ENCODE assay signal across 1 cellular context in the genomic region with DNA sequence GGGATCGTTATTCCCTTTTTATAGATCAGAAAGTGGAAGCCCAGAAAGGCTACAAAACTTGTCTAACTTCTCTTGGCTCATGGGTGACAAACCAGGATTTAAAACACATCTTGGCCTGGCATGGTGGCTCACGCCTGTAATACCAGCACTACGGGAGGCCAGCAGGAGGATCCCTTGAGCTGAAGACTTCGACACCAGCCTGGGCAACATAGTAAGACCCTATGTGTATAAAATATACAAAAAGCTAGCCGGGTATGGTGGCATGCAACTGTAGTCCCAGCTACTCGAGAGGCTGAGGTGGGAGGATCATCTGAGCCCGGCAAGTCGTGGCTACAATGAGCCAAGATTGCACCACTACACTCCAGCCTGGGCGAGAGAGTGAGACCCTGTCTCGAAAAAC.
TF ChIP-seq lines count a peak whose summit lies in the region.

No MANE protein-coding gene starts in this region.

TF ChIP-seq in SK-N-SH, 30 proteins besides CTCF, POLR2A, EP300 and RAD21 (continued from another document):
- TF ChIP-seq, protein P1, sequence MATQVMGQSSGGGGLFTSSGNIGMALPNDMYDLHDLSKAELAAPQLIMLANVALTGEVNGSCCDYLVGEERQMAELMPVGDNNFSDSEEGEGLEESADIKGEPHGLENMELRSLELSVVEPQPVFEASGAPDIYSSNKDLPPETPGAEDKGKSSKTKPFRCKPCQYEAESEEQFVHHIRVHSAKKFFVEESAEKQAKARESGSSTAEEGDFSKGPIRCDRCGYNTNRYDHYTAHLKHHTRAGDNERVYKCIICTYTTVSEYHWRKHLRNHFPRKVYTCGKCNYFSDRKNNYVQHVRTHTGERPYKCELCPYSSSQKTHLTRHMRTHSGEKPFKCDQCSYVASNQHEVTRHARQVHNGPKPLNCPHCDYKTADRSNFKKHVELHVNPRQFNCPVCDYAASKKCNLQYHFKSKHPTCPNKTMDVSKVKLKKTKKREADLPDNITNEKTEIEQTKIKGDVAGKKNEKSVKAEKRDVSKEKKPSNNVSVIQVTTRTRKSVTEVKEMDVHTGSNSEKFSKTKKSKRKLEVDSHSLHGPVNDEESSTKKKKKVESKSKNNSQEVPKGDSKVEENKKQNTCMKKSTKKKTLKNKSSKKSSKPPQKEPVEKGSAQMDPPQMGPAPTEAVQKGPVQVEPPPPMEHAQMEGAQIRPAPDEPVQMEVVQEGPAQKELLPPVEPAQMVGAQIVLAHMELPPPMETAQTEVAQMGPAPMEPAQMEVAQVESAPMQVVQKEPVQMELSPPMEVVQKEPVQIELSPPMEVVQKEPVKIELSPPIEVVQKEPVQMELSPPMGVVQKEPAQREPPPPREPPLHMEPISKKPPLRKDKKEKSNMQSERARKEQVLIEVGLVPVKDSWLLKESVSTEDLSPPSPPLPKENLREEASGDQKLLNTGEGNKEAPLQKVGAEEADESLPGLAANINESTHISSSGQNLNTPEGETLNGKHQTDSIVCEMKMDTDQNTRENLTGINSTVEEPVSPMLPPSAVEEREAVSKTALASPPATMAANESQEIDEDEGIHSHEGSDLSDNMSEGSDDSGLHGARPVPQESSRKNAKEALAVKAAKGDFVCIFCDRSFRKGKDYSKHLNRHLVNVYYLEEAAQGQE (IDR thresholded peaks at IDR 0.05; ENCODE audit: low read depth, low read length) = no peak
- TF ChIP-seq RXRA (IDR thresholded peaks at IDR 0.05; ENCODE audit: borderline replicate concordance, low read depth) (no peak), GABPA (IDR thresholded peaks at IDR 0.05; ENCODE audit: low read depth) (no peak), MXI1 (IDR thresholded peaks at IDR 0.05; ENCODE audit: low read depth, low read length) (no peak), NRF1 (IDR thresholded peaks at IDR 0.05; ENCODE audit: low read depth, low read length) (no peak), IRF3 (IDR thresholded peaks at IDR 0.05; ENCODE audit: low read depth, low read length) (no peak), TEAD4 (IDR thresholded peaks at IDR 0.05; ENCODE audit: borderline replicate concordance, insufficient read depth) (no peak), CHD2 (IDR thresholded peaks at IDR 0.05; ENCODE audit: low read length, partially characterized antibody) (no peak), ELF1 (IDR thresholded peaks at IDR 0.05) (no peak), YY1 (IDR thresholded peaks at IDR 0.05; ENCODE audit: low read depth) (no peak), JUND (IDR thresholded peaks at IDR 0.05) (no peak), NFIC (IDR thresholded peaks at IDR 0.05; ENCODE audit: borderline replicate concordance) (no peak), PBX3 (IDR thresholded peaks at IDR 0.05) (no peak), RFX5 (IDR thresholded peaks at IDR 0.05; ENCODE audit: low read length) (no peak), MAX (IDR thresholded peaks at IDR 0.05; ENCODE audit: low read depth) (no peak), SMC3 (IDR thresholded peaks at IDR 0.05; ENCODE audit: low read depth, low read length) (no peak)
